6 cellular contexts compared by ENCODE assay signal in genomic region chr12:57765698-57766463, GRCh38.
DNase-seq lines count a peak whose midpoint lies in the region; FAIRE-seq and TF ChIP-seq lines count a peak whose summit lies in the region.

No MANE protein-coding gene starts in this region.

- FAIRE-seq in RCC 7860 (lab: Jason Lieb, UNC), result no peak

- H3K27ac Mint-ChIP-seq in activated naive CD8-positive, alpha-beta T cell, result peak overlapping the region; percentile 72

- H3K4me1 ChIP-seq in muscle layer of colon (ENCODE audit: insufficient read depth, low read length), result peaks cover 29% of the 10 kb centered on the region

- peaks cover 37% of the 10 kb centered on the region for H3K4me1 Mint-ChIP-seq in activated naive CD8-positive, alpha-beta T cell (ENCODE audit: low read depth)

- DNase-seq in GM12865 (ENCODE audit: low read depth) (no peak), HK-2 (ENCODE audit: unreplicated experiment) (no peak), RCC 7860 (ENCODE audit: low spot score) (no peak), medulla oblongata (ENCODE audit: extremely low spot score) (no peak)

- peaks cover 13% of the 10 kb centered on the region for H3K36me3 Mint-ChIP-seq in activated naive CD8-positive, alpha-beta T cell

- no peaks in the 10 kb centered on the region for H3K9me3 Mint-ChIP-seq in activated naive CD8-positive, alpha-beta T cell (ENCODE audit: low read depth)

- H3K27me3 ChIP-seq in muscle layer of colon (ENCODE audit: control insufficient read depth in 1 of 2, insufficient read depth in 2 of 2, low read length in 2 of 2), result peaks cover 40 to 48% of the 10 kb centered on the region in 2 donors

- H3K4me3 ChIP-seq in GM12865 (ENCODE audit: low read depth, low read length) (peak overlapping the region; percentile 63), muscle layer of colon (ENCODE audit: low read depth in 1 of 2, low read length in 2 of 2) (peak overlapping the region; percentile 15 to 46)

- H3K9ac ChIP-seq in muscle layer of colon (ENCODE audit: low read length), result no peak overlapping the region

- H3K27me3 Mint-ChIP-seq in activated naive CD8-positive, alpha-beta T cell, result no peaks in the 10 kb centered on the region

- H3K9me3 ChIP-seq in muscle layer of colon (ENCODE audit: low read length), result no peaks in the 10 kb centered on the region

- no peak overlapping the region for H3K27ac ChIP-seq in muscle layer of colon (ENCODE audit: low read depth, low read length)

- peaks cover 5% of the 10 kb centered on the region for H3K36me3 ChIP-seq in muscle layer of colon (ENCODE audit: insufficient read depth, low read length)

- peak overlapping the region; percentile 91 for H3K4me3 Mint-ChIP-seq in activated naive CD8-positive, alpha-beta T cell

- TF ChIP-seq CTCF in GM12865 (IDR thresholded peaks at IDR 0.05; ENCODE audit: insufficient read depth, low read depth, low read length, missing control alignments), result no peak
